In genomic region chr9:95131023-95131943, GRCh38 we compare ENCODE assay signal across 8 cellular contexts.
DNase-seq lines count a peak whose midpoint lies in the region; ATAC-seq and TF ChIP-seq lines count a peak whose summit lies in the region.

No MANE protein-coding gene starts in this region.

- H3K4me3 Mint-ChIP-seq in HFFc6 (no peak overlapping the region), naive B cell (peak overlapping the region in 1 of 8 donors; percentile 1)

- no peak overlapping the region for H3K4me3 ChIP-seq in NT2/D1 (ENCODE audit: insufficient read length, low read depth)
- no peak overlapping the region for H3K4me3 ChIP-seq in esophagus squamous epithelium
- H3K4me3 ChIP-seq in suprapubic skin, result no peak overlapping the region

- H3K9me3 Mint-ChIP-seq in HFFc6 (no peaks in the 10 kb centered on the region), naive B cell (no peaks in the 10 kb centered on the region)

- H3K9me3 ChIP-seq in NT2/D1 (ENCODE audit: insufficient read depth, low read length) (no peaks in the 10 kb centered on the region), esophagus squamous epithelium (no peaks in the 10 kb centered on the region), suprapubic skin (no peaks in the 10 kb centered on the region)

- no peaks in the 10 kb centered on the region for H3K36me3 Mint-ChIP-seq in HFFc6 (ENCODE audit: low read depth)
- H3K36me3 Mint-ChIP-seq in naive B cell, result peaks cover 0 to 15% of the 10 kb centered on the region in 2 donors

- 23 to 25% methylated on average over 6 to 7 of the region's 7 CpGs for WGBS in esophagus squamous epithelium, 2 donors
- WGBS in suprapubic skin, result 29% methylated on average over 7 of the region's 7 CpGs

- peak; percentile 90 for TF ChIP-seq CTCF in HFFc6 (IDR thresholded peaks at IDR 0.05)
- TF ChIP-seq CTCF in esophagus squamous epithelium (IDR thresholded peaks at IDR 0.05), result peak; percentile 58 to 84 (median 76)
- peak; percentile 46 to 80 for TF ChIP-seq CTCF in suprapubic skin (IDR thresholded peaks at IDR 0.05)

- peak overlapping the region; percentile 54; the same call in 1 of the 2 replicates for H3K27ac Mint-ChIP-seq in HFFc6
- H3K27ac Mint-ChIP-seq in naive B cell, result peak overlapping the region in 2 of 6 donors; percentile 3 to 83

- H3K4me1 Mint-ChIP-seq in HFFc6 (ENCODE audit: low read depth) (peaks cover 31% of the 10 kb centered on the region), naive B cell (peaks cover 0 to 4% (median 0%) of the 10 kb centered on the region in 3 donors)

- TF ChIP-seq POLR2A in esophagus squamous epithelium (IDR thresholded peaks at IDR 0.05) (no peak), suprapubic skin (IDR thresholded peaks at IDR 0.05) (no peak)

- peaks cover 10% of the 10 kb centered on the region for H3K36me3 ChIP-seq in NT2/D1 (ENCODE audit: insufficient read depth, insufficient read length, low read length)
- H3K36me3 ChIP-seq in esophagus squamous epithelium, result no peaks in the 10 kb centered on the region
- H3K36me3 ChIP-seq in suprapubic skin, result no peaks in the 10 kb centered on the region

- intact Hi-C loops in esophagus squamous epithelium (cut with DNase I), result loop anchor here (5.0 kb wide), 1 partner anchor 454 kb away; no protein-coding TSS in a partner anchor

- H3K27me3 Mint-ChIP-seq in HFFc6 (ENCODE audit: insufficient read depth) (no peaks in the 10 kb centered on the region; the same call in 1 of the 2 replicates), naive B cell (no peaks in the 10 kb centered on the region)

- no peak for TF ChIP-seq EP300 in suprapubic skin (IDR thresholded peaks at IDR 0.05)

- H3K9ac ChIP-seq in NT2/D1 (ENCODE audit: insufficient read length, low read depth), result no peak overlapping the region

- H3K4me1 ChIP-seq in NT2/D1 (ENCODE audit: insufficient read depth, insufficient read length), result no peaks in the 10 kb centered on the region
- peaks cover 7 to 56% (median 14%) of the 10 kb centered on the region in 3 donors for H3K4me1 ChIP-seq in esophagus squamous epithelium
- peaks cover 31% of the 10 kb centered on the region for H3K4me1 ChIP-seq in suprapubic skin

- no peaks in the 10 kb centered on the region for H3K27me3 ChIP-seq in NT2/D1 (ENCODE audit: insufficient read depth, insufficient read length)
- H3K27me3 ChIP-seq in esophagus squamous epithelium, result no peaks in the 10 kb centered on the region
- H3K27me3 ChIP-seq in suprapubic skin, result no peaks in the 10 kb centered on the region

- peak overlapping the region in 3 of 4 donors; percentile 46 to 64 (median 50) for H3K27ac ChIP-seq in esophagus squamous epithelium
- H3K27ac ChIP-seq in suprapubic skin, result no peak overlapping the region

- peak; percentile 54 for DNase-seq in CD1c-positive myeloid dendritic cell (ENCODE audit: extremely low spot score)
- peak; percentile 50 for DNase-seq in HFFc6
- DNase-seq in NT2/D1 (ENCODE audit: low read depth, low spot score), result peak; percentile 52
- DNase-seq in activated CD8-positive, alpha-beta memory T cell treated with anti-CD3 and anti-CD28 coated beads, Interleukin-2, amount 50 U/mL, for 48 hours, result peak; percentile 61
- no peak for DNase-seq in esophagus squamous epithelium (lab: John Stamatoyannopoulos, UW)
- peak; percentile 29 for DNase-seq in naive B cell
- no peak for DNase-seq in suprapubic skin (ENCODE audit: low spot score in 2 of 2)

- ATAC-seq in naive B cell (ENCODE audit: low read depth in 2 of 2), result no peak
- no peak for ATAC-seq in GM19463 (IDR thresholded peaks at IDR 0.05; ENCODE audit: unreplicated experiment)

Comparison
In these comparisons a context has a peak if more than half of its experiments do, and no peak if none do; other contexts are left out.
1. DNase-seq: peak in CD1c-positive myeloid dendritic cell (single experiment), HFFc6 (single experiment), NT2/D1 (single experiment), activated CD8-positive, alpha-beta memory T cell treated with anti-CD3 and anti-CD28 coated beads, Interleukin-2, amount 50 U/mL, for 48 hours (single experiment) and naive B cell (single experiment); none in esophagus squamous epithelium (single experiment) and suprapubic skin (0 of 2).
2. Peak in every context shown above with its lines, with median percentiles within 50 percentile points of each other: CTCF ChIP-seq.